ENCODE assay signal across 19 cellular contexts in the genomic region with DNA sequence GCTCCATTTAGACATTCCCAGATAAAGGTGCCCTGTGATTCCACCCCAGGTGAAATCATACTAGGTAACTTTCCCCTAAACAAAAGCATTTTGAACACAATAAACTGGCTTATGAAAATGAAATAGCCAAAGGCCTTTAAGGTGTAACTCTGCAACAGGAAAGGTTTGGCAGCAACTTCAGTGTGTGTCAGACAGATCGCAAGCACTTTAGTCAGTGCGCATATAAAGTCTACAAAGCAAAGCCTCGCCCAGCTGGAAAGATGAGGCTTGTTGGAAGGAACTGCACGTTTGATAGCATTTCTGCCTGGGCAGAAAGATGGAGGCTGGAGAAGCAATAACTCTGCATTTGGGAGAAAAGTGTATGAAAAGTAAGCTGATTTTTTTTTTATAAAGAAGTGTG. TPM values are rescaled to one million over a fixed set of nuclear protein-coding genes. Genes with fewer than 3 reads are reported as not detected.
DNase-seq lines count a peak whose midpoint lies in the region; ATAC-seq, FAIRE-seq and TF ChIP-seq lines count a peak whose summit lies in the region.
"Had no signal": no experiment of that assay in that cellular context is flagged by ENCODE, and none has a peak within 500 bp of the region (broad histone marks: within the 10 kb centered on the region; RNA-seq: fewer than 3 reads in every experiment).

No MANE protein-coding gene starts in this region.

- H2BK120ac ChIP-seq in mesendoderm (ENCODE audit: low read depth, low read length) = no peak overlapping the region

- H3K18ac ChIP-seq in mesendoderm (ENCODE audit: low read length) = no peak overlapping the region

- no peaks in the 10 kb centered on the region for H4K20me1 ChIP-seq in osteoblast (ENCODE audit: insufficient read depth, low read length)
- H4K20me1 ChIP-seq: BLaER1 treated with 17β-estradiol and CSF1 and Interleukin-3, amounts not matched to agents 10 nM and 100 nM had no signal

- intact Hi-C loops in esophagus squamous epithelium (cut with DNase I) (no loop called here), ascending aorta (cut with DNase I) (loop anchor here (2.0 to 10.0 kb wide), 3 partner anchors 55 to 227 kb away; no protein-coding TSS in a partner anchor)

- peak overlapping the region; percentile 20 to 66 (median 50) for H3K27ac ChIP-seq in esophagus squamous epithelium
- H3K27ac ChIP-seq in mesendoderm (ENCODE audit: low read depth, low read length) = no peak overlapping the region
- peak overlapping the region; percentile 48 for H3K27ac ChIP-seq in suprapubic skin
- H3K27ac ChIP-seq in ascending aorta = no peak overlapping the region
- no peak overlapping the region for H3K27ac ChIP-seq in osteoblast (ENCODE audit: low read depth, low read length)
- H3K27ac ChIP-seq: BLaER1 treated with 17β-estradiol and CSF1 and Interleukin-3, amounts not matched to agents 10 nM and 100 nM; PC-9; SJSA1 had no signal

- H4K8ac ChIP-seq in mesendoderm (ENCODE audit: low read depth, low read length) = no peak overlapping the region

- no peak overlapping the region for H2BK5ac ChIP-seq in mesendoderm (ENCODE audit: low read length)

- no peak overlapping the region for H3K4ac ChIP-seq in mesendoderm (ENCODE audit: low read depth, low read length)

- H3K36me3 ChIP-seq in bronchial epithelial cell (ENCODE audit: control insufficient read depth, insufficient read depth, low read length) (no peaks in the 10 kb centered on the region), esophagus squamous epithelium (no peaks in the 10 kb centered on the region), mesendoderm (ENCODE audit: control insufficient read depth, insufficient read depth, low read length) (no peaks in the 10 kb centered on the region), suprapubic skin (no peaks in the 10 kb centered on the region), ascending aorta (no peaks in the 10 kb centered on the region), osteoblast (ENCODE audit: insufficient read depth, low read length) (no peaks in the 10 kb centered on the region)
- H3K36me3 ChIP-seq: BLaER1 treated with 17β-estradiol and CSF1 and Interleukin-3, amounts not matched to agents 10 nM and 100 nM had no signal

- H3K56ac ChIP-seq in mesendoderm (ENCODE audit: low read length) = peak overlapping the region; percentile 31

- no peak for TF ChIP-seq EP300 in suprapubic skin (IDR thresholded peaks at IDR 0.05)

- H3K9me3 ChIP-seq in esophagus squamous epithelium (no peaks in the 10 kb centered on the region), suprapubic skin (no peaks in the 10 kb centered on the region), ascending aorta (no peaks in the 10 kb centered on the region), osteoblast (ENCODE audit: low read depth, low read length) (no peaks in the 10 kb centered on the region)
- H3K9me3 ChIP-seq: SJSA1 had no signal

- no peak overlapping the region for H2AK5ac ChIP-seq in mesendoderm (ENCODE audit: low read length)

- H3K4me1 ChIP-seq in esophagus squamous epithelium = peaks cover 4 to 74% (median 26%) of the 10 kb centered on the region in 3 donors
- peaks cover 3% of the 10 kb centered on the region for H3K4me1 ChIP-seq in mesendoderm (ENCODE audit: control insufficient read depth, low read depth, low read length)
- peaks cover 49% of the 10 kb centered on the region for H3K4me1 ChIP-seq in suprapubic skin
- H3K4me1 ChIP-seq in ascending aorta = peaks cover 0 to 35% of the 10 kb centered on the region in 2 donors
- peaks cover 26% of the 10 kb centered on the region for H3K4me1 ChIP-seq in osteoblast (ENCODE audit: insufficient read depth, low read length)

- peak; percentile 85 for DNase-seq in bronchial epithelial cell (ENCODE audit: low read depth)
- no peak for DNase-seq in esophagus squamous epithelium (lab: John Stamatoyannopoulos, UW)
- DNase-seq in mesendoderm = no peak
- no peak for DNase-seq in suprapubic skin (ENCODE audit: low spot score in 2 of 2)
- DNase-seq in ascending aorta (ENCODE audit: low spot score in 2 of 2) = no peak
- no peak for DNase-seq in osteoblast (ENCODE audit: insufficient read length, low spot score, missing footprints)
- no peak for DNase-seq in RKO (ENCODE audit: low spot score)
- DNase-seq: Calu3; CD8-positive, alpha-beta T cell; KBM-7; NCI-H1436; NCI-H2029; PC-9 had no signal

- no peak overlapping the region for H2BK15ac ChIP-seq in mesendoderm (replicated peaks; ENCODE audit: low read depth)

- WGBS in esophagus squamous epithelium, 2 donors = 24 to 25% methylated on average over 4 of the region's 4 CpGs
- no CpG with 5 or more reads among the region's 4 CpGs for WGBS in mesendoderm (ENCODE audit: extremely low coverage, insufficient coverage, low lambda C conversion rate)
- WGBS in suprapubic skin = 52% methylated on average over 4 of the region's 4 CpGs

- H3K79me1 ChIP-seq in mesendoderm (ENCODE audit: low read length) = no peaks in the 10 kb centered on the region

- H3K4me2 ChIP-seq in mesendoderm (ENCODE audit: low read length) (no peak overlapping the region), osteoblast (ENCODE audit: insufficient read depth, low read length) (no peak overlapping the region)
- H3K4me2 ChIP-seq: BLaER1 treated with 17β-estradiol and CSF1 and Interleukin-3, amounts not matched to agents 10 nM and 100 nM; GM23338; PC-9 had no signal

- H4K5ac ChIP-seq in mesendoderm (ENCODE audit: low read length) = no peak overlapping the region

- H3K4me3 ChIP-seq in bronchial epithelial cell (ENCODE audit: low read depth, low read length) = no peak overlapping the region
- no peak overlapping the region for H3K4me3 ChIP-seq in esophagus squamous epithelium
- H3K4me3 ChIP-seq in mesendoderm (ENCODE audit: low read length) = no peak overlapping the region
- no peak overlapping the region for H3K4me3 ChIP-seq in suprapubic skin
- no peak overlapping the region for H3K4me3 ChIP-seq in ascending aorta
- H3K4me3 ChIP-seq in osteoblast (ENCODE audit: insufficient read depth, low read length) = no peak overlapping the region
- H3K4me3 ChIP-seq: BLaER1 treated with 17β-estradiol and CSF1 and Interleukin-3, amounts not matched to agents 10 nM and 100 nM; GM23338; PC-9; SJSA1 had no signal

- no peaks in the 10 kb centered on the region for H3K27me3 ChIP-seq in bronchial epithelial cell (ENCODE audit: control insufficient read depth, insufficient read depth, low read length)
- no peaks in the 10 kb centered on the region for H3K27me3 ChIP-seq in esophagus squamous epithelium
- H3K27me3 ChIP-seq in mesendoderm (ENCODE audit: insufficient read depth, low read length, poor library complexity) = no peaks in the 10 kb centered on the region
- H3K27me3 ChIP-seq in suprapubic skin = no peaks in the 10 kb centered on the region
- H3K27me3 ChIP-seq in ascending aorta = no peaks in the 10 kb centered on the region
- H3K27me3 ChIP-seq in osteoblast (ENCODE audit: insufficient read depth, low read length) = no peaks in the 10 kb centered on the region
- H3K27me3 ChIP-seq: BLaER1 treated with 17β-estradiol and CSF1 and Interleukin-3, amounts not matched to agents 10 nM and 100 nM; SJSA1 had no signal

- H2AFZ ChIP-seq in osteoblast (ENCODE audit: low read length) = no peak overlapping the region
- H2AFZ ChIP-seq: GM23338, PC-9 had no signal

- peak; percentile 28 for FAIRE-seq in bronchial epithelial cell (lab: Jason Lieb, UNC)
- FAIRE-seq: GM12892, GM18507 had no signal

- H3K79me2 ChIP-seq in mesendoderm (ENCODE audit: control insufficient read depth, insufficient read depth, low read length) (no peaks in the 10 kb centered on the region), osteoblast (ENCODE audit: insufficient read depth, low read length) (peaks cover 3% of the 10 kb centered on the region)

- H3K9ac ChIP-seq in mesendoderm (ENCODE audit: low read length) = no peak overlapping the region
- H3K9ac ChIP-seq: BLaER1 treated with 17β-estradiol and CSF1 and Interleukin-3, amounts not matched to agents 10 nM and 100 nM had no signal

- no peak overlapping the region for H3K23ac ChIP-seq in mesendoderm (ENCODE audit: low read length)

- ATAC-seq in HG02798 (IDR thresholded peaks at IDR 0.05; ENCODE audit: poor library complexity, unreplicated experiment) = no peak
- ATAC-seq: CD8-positive, alpha-beta T cell had no signal

- TF ChIP-seq CTCF in bronchial epithelial cell (IDR thresholded peaks at IDR 0.05; ENCODE audit: insufficient read depth, low read length, severe bottlenecking) (no peak), esophagus squamous epithelium (IDR thresholded peaks at IDR 0.05) (no peak), suprapubic skin (IDR thresholded peaks at IDR 0.05) (no peak), ascending aorta (IDR thresholded peaks at IDR 0.05) (no peak), osteoblast (IDR thresholded peaks at IDR 0.05; ENCODE audit: extremely low read depth, low read depth, low read length) (no peak)

- TF ChIP-seq POLR2A in esophagus squamous epithelium (IDR thresholded peaks at IDR 0.05) (no peak), suprapubic skin (IDR thresholded peaks at IDR 0.05) (no peak)

RNA-seq across cellular contexts. Expression of a gene that starts 57.9 kb away (rescaled TPM):
- total RNA-seq in bronchial epithelial cell (1.4 and 2.4 TPM in 2 replicates), esophagus squamous epithelium (10 to 100 TPM in 2 of 4 donors, 1 to 10 TPM in 2; 3.4 to 29.2 (median 12.6) TPM), suprapubic skin (10 to 100 TPM in 3 of 4 donors, 1 to 10 TPM in 1; 6.7 to 14.5 (median 11.9) TPM), ascending aorta (24.7 TPM), osteoblast (18.8 and 25.0 TPM in 2 replicates)
- polyA plus RNA-seq in mesendoderm (2013, experiment 1 of 2) = 2.3 TPM
- polyA plus RNA-seq in mesendoderm (2013, experiment 2 of 2) = 2.3 TPM
- total RNA-seq: CD8-positive, alpha-beta T cell had no signal

Comparison
In these comparisons a context has a peak if more than half of its experiments do, and no peak if none do; other contexts are left out.
1. H3K27ac ChIP-seq: peak in esophagus squamous epithelium (4 of 4) and suprapubic skin (single experiment); none in mesendoderm (single experiment), ascending aorta (0 of 2) and osteoblast (single experiment).